In genomic region chr14:57254884-57255283, GRCh38 we compare ENCODE assay signal across 21 cellular contexts. TPM values are rescaled to one million over a fixed set of nuclear protein-coding genes. Genes with fewer than 3 reads are reported as not detected.
DNase-seq lines count a peak whose midpoint lies in the region; ATAC-seq and TF ChIP-seq lines count a peak whose summit lies in the region.
"Had no signal": no experiment of that assay in that cellular context is flagged by ENCODE, and none has a peak within 500 bp of the region (broad histone marks: within the 10 kb centered on the region; RNA-seq: fewer than 3 reads in every experiment).

No MANE protein-coding gene starts in this region.

- DNase-seq in stimulated activated naive B cell treated with anti-CD40 and anti-IgM and Interleukin-4, amounts not matched to agents 10 μg/mL and 1 μg/mL and 100 μg/mL, for 72 hours = no peak
- DNase-seq in activated CD4-positive, alpha-beta memory T cell treated with anti-CD3 and anti-CD28 coated beads for 36 hours = no peak
- DNase-seq in Calu3 = no peak
- no peak for DNase-seq in NCI-H2081 treated with DMSO at 0.1 percent for 48 hours (lab: John Stamatoyannopoulos, UW)
- DNase-seq in stimulated activated CD4-positive, alpha-beta T cell treated with anti-CD3 and anti-CD28 coated beads, Interleukin-4, amount 100 ng/mL, for 4 hours = no peak
- DNase-seq: activated CD4-positive, CD25-positive, alpha-beta regulatory T cell treated with anti-CD3 and anti-CD28 coated beads, Interleukin-2, amount 50 U/mL, for 72 hours; activated CD8-positive, alpha-beta memory T cell treated with anti-CD3 and anti-CD28 coated beads, Interleukin-2, amount 50 U/mL, for 4 hours; activated gamma-delta T cell treated with Interleukin-2 at 50 U/mL for 16 hours; anterior cingulate cortex; cerebellar nuclear complex; DMS153; endodermal cell; NCI-H1417; NCI-H2227 treated with DMSO at 0.1 percent for 48 hours; SIG-M5; stimulated activated naive CD8-positive, alpha-beta T cell treated with anti-CD3 and anti-CD28 coated beads, Interleukin-15, amount 100 ng/mL, for 72 hours had no signal

- peaks cover 23 to 65% of the 10 kb centered on the region in 2 donors for H3K4me1 Mint-ChIP-seq in stimulated activated naive B cell treated with anti-CD40 and anti-IgM and Interleukin-4, amounts not matched to agents 10 μg/mL and 1 μg/mL and 100 μg/mL, for 72 hours
- peaks cover 37% of the 10 kb centered on the region for H3K4me1 Mint-ChIP-seq in activated CD4-positive, alpha-beta memory T cell treated with anti-CD3 and anti-CD28 coated beads for 36 hours (ENCODE audit: low read depth)
- H3K4me1 Mint-ChIP-seq in Calu3 (ENCODE audit: low read depth, unreplicated experiment) = peaks cover 30% of the 10 kb centered on the region

- peaks cover 0 to 4% of the 10 kb centered on the region in 2 donors for H3K9me3 Mint-ChIP-seq in stimulated activated naive B cell treated with anti-CD40 and anti-IgM and Interleukin-4, amounts not matched to agents 10 μg/mL and 1 μg/mL and 100 μg/mL, for 72 hours
- peaks cover 3% of the 10 kb centered on the region for H3K9me3 Mint-ChIP-seq in activated CD4-positive, alpha-beta memory T cell treated with anti-CD3 and anti-CD28 coated beads for 36 hours
- no peaks in the 10 kb centered on the region for H3K9me3 Mint-ChIP-seq in Calu3 (ENCODE audit: low read depth, unreplicated experiment)
- H3K9me3 Mint-ChIP-seq: T-helper 2 cell treated with Interferon-gamma antibody and Interleukin-4, amounts not matched to agents 5 μg/mL and 100 μg/mL, for 36 hours had no signal

- H3K4me3 Mint-ChIP-seq in stimulated activated naive B cell treated with anti-CD40 and anti-IgM and Interleukin-4, amounts not matched to agents 10 μg/mL and 1 μg/mL and 100 μg/mL, for 72 hours = no peak overlapping the region
- H3K4me3 Mint-ChIP-seq in activated CD4-positive, alpha-beta memory T cell treated with anti-CD3 and anti-CD28 coated beads for 36 hours = no peak overlapping the region
- H3K4me3 Mint-ChIP-seq in Calu3 (ENCODE audit: low read depth, unreplicated experiment) = no peak overlapping the region
- H3K4me3 Mint-ChIP-seq: endodermal cell; stimulated activated naive CD8-positive, alpha-beta T cell treated with anti-CD3 and anti-CD28 coated beads, Interleukin-15, amount 100 ng/mL, for 72 hours; T-helper 2 cell treated with Interferon-gamma antibody and Interleukin-4, amounts not matched to agents 5 μg/mL and 100 μg/mL, for 36 hours had no signal

- peaks cover 28 to 53% of the 10 kb centered on the region in 2 donors for H3K36me3 Mint-ChIP-seq in stimulated activated naive B cell treated with anti-CD40 and anti-IgM and Interleukin-4, amounts not matched to agents 10 μg/mL and 1 μg/mL and 100 μg/mL, for 72 hours
- peaks cover 25% of the 10 kb centered on the region for H3K36me3 Mint-ChIP-seq in activated CD4-positive, alpha-beta memory T cell treated with anti-CD3 and anti-CD28 coated beads for 36 hours
- H3K36me3 Mint-ChIP-seq in Calu3 (ENCODE audit: insufficient read depth, unreplicated experiment) = no peaks in the 10 kb centered on the region

- intact Hi-C loops in activated CD4-positive, alpha-beta memory T cell treated with anti-CD3 and anti-CD28 coated beads for 36 hours (cut with micrococcal nuclease) = no loop called here
- intact Hi-C loops in Calu3 (cut with micrococcal nuclease; ENCODE audit: unreplicated experiment) = no loop called here

- no TSS peak for BruUV-seq in Calu3 (replicated peaks; lab: Mats Ljungman, UMichigan)

- no peaks in the 10 kb centered on the region for H3K27me3 Mint-ChIP-seq in stimulated activated naive B cell treated with anti-CD40 and anti-IgM and Interleukin-4, amounts not matched to agents 10 μg/mL and 1 μg/mL and 100 μg/mL, for 72 hours
- H3K27me3 Mint-ChIP-seq in activated CD4-positive, alpha-beta memory T cell treated with anti-CD3 and anti-CD28 coated beads for 36 hours = no peaks in the 10 kb centered on the region
- H3K27me3 Mint-ChIP-seq in Calu3 (ENCODE audit: unreplicated experiment) = no peaks in the 10 kb centered on the region
- H3K27me3 Mint-ChIP-seq: stimulated activated naive CD8-positive, alpha-beta T cell treated with anti-CD3 and anti-CD28 coated beads, Interleukin-15, amount 100 ng/mL, for 72 hours had no signal

- TF ChIP-seq CTCF in Calu3 (IDR thresholded peaks at IDR 0.05; ENCODE audit: unreplicated experiment) = no peak

- CTCF ChIA-PET in activated CD4-positive, alpha-beta memory T cell treated with anti-CD3 and anti-CD28 coated beads for 36 hours (lab: Charles Lee) = interaction anchor here (0.6 kb wide), 1 partner anchor 1543 kb away, joined by 3 read pairs; no protein-coding TSS in a partner anchor
- CTCF ChIA-PET in Calu3 (lab: Charles Lee) = no interaction called here

- ATAC-seq in GM19023 (IDR thresholded peaks at IDR 0.05; ENCODE audit: unreplicated experiment) (peak; percentile 70), HG02610 (IDR thresholded peaks at IDR 0.05; ENCODE audit: unreplicated experiment) (peak; percentile 89), HG03432 (IDR thresholded peaks at IDR 0.05; ENCODE audit: unreplicated experiment) (peak; percentile 76)
- ATAC-seq in stimulated activated naive B cell treated with anti-CD40 and anti-IgM and Interleukin-4, amounts not matched to agents 10 μg/mL and 1 μg/mL and 100 μg/mL, for 72 hours (replicated peaks) = peak; percentile 83 to 87
- ATAC-seq: K562; stimulated activated naive CD8-positive, alpha-beta T cell treated with anti-CD3 and anti-CD28 coated beads, Interleukin-15, amount 100 ng/mL, for 72 hours had no signal

- no peak overlapping the region for H3K27ac Mint-ChIP-seq in stimulated activated naive B cell treated with anti-CD40 and anti-IgM and Interleukin-4, amounts not matched to agents 10 μg/mL and 1 μg/mL and 100 μg/mL, for 72 hours
- no peak overlapping the region for H3K27ac Mint-ChIP-seq in activated CD4-positive, alpha-beta memory T cell treated with anti-CD3 and anti-CD28 coated beads for 36 hours
- no peak overlapping the region for H3K27ac Mint-ChIP-seq in Calu3 (ENCODE audit: unreplicated experiment)
- H3K27ac Mint-ChIP-seq: endodermal cell; stimulated activated naive CD8-positive, alpha-beta T cell treated with anti-CD3 and anti-CD28 coated beads, Interleukin-15, amount 100 ng/mL, for 72 hours; T-helper 2 cell treated with Interferon-gamma antibody and Interleukin-4, amounts not matched to agents 5 μg/mL and 100 μg/mL, for 36 hours had no signal

- POLR2A ChIA-PET in activated CD4-positive, alpha-beta memory T cell treated with anti-CD3 and anti-CD28 coated beads for 36 hours (lab: Charles Lee) = no interaction called here

RNA-seq across cellular contexts. Expression of gene EXOC5, which starts 13.8 kb away (rescaled TPM):
- total RNA-seq in activated CD4-positive, alpha-beta memory T cell treated with anti-CD3 and anti-CD28 coated beads for 36 hours = 10 to 100 TPM; 82.1 to 82.6 TPM
- 62.4 and 67.2 TPM in 2 replicates for total RNA-seq in Calu3 (2022)

RNA-seq across cellular contexts. Expression of gene AP5M1, which starts 13.9 kb away (rescaled TPM):
- 10 to 100 TPM; 27.7 to 31.1 TPM for total RNA-seq in activated CD4-positive, alpha-beta memory T cell treated with anti-CD3 and anti-CD28 coated beads for 36 hours
- 34.2 and 38.3 TPM in 2 replicates for total RNA-seq in Calu3 (2022)
